11 cellular contexts compared by ENCODE assay signal in genomic region chr2:65351234-65351947, GRCh38.
A peak's percentile ranks its signal among the peaks of the same experiment; 100 is the strongest.
DNase-seq lines count a peak whose midpoint lies in the region; ATAC-seq and TF ChIP-seq lines count a peak whose summit lies in the region.
"Had no signal": no experiment of that assay in that cellular context is flagged by ENCODE, and none has a peak within 500 bp of the region (broad histone marks: within the 10 kb centered on the region; RNA-seq: fewer than 3 reads in every experiment).

No MANE protein-coding gene starts in this region.

- H3K4me3 ChIP-seq in IMR-90 (ENCODE audit: insufficient read depth, low read depth, low read length) (no peak overlapping the region), RWPE2 (ENCODE audit: severe bottlenecking) (no peak overlapping the region), left ventricle myocardium inferior (no peak overlapping the region), smooth muscle cell (peak overlapping the region; percentile 19), coronary artery (no peak overlapping the region)

- H3K27ac Mint-ChIP-seq in activated naive CD8-positive, alpha-beta T cell treated with anti-CD3 and anti-CD28 coated beads, Interleukin-2, amount 50 U/mL, for 24 hours: no peak overlapping the region
- H3K27ac Mint-ChIP-seq: activated T-cell treated with anti-CD3 and anti-CD28 coated beads, Interleukin-2, amount 50 U/mL, for 72 hours had no signal

- no peak overlapping the region for H2AK9ac ChIP-seq in IMR-90 (replicated peaks; ENCODE audit: low read depth, low read length, poor library complexity)

- H3K9me3 ChIP-seq in IMR-90 (ENCODE audit: control insufficient read depth, insufficient read depth, low read length) (no peaks in the 10 kb centered on the region), RWPE2 (ENCODE audit: severe bottlenecking) (no peaks in the 10 kb centered on the region), left ventricle myocardium inferior (replicated peaks) (no peaks in the 10 kb centered on the region), smooth muscle cell (replicated peaks; ENCODE audit: low read depth) (no peaks in the 10 kb centered on the region)

- H3K18ac ChIP-seq in IMR-90 (ENCODE audit: low read depth, low read length): no peak overlapping the region

- H3K36me3 Mint-ChIP-seq in activated naive CD8-positive, alpha-beta T cell treated with anti-CD3 and anti-CD28 coated beads, Interleukin-2, amount 50 U/mL, for 24 hours (ENCODE audit: low read depth): no peaks in the 10 kb centered on the region

- H3K27ac ChIP-seq in IMR-90 (ENCODE audit: insufficient read depth, low read length) (no peak overlapping the region), RWPE2 (ENCODE audit: poor library complexity, severe bottlenecking) (peak overlapping the region; percentile 42), left ventricle myocardium inferior (replicated peaks) (peak overlapping the region; percentile 42), smooth muscle cell (ENCODE audit: low read depth) (peak overlapping the region; percentile 68), coronary artery (no peak overlapping the region)
- H3K27ac ChIP-seq: parathyroid adenoma had no signal

- no peak overlapping the region for H2AFZ ChIP-seq in IMR-90 (replicated peaks; ENCODE audit: low read length, poor library complexity)
- no peak overlapping the region for H2AFZ ChIP-seq in smooth muscle cell (ENCODE audit: low read depth)
- H2AFZ ChIP-seq: parathyroid adenoma had no signal

- no peak overlapping the region for H4K8ac ChIP-seq in IMR-90 (ENCODE audit: low read depth in 2 of 2, low read length in 2 of 2)

- DNase-seq in IMR-90: peak; percentile 54
- DNase-seq in RWPE2 (ENCODE audit: low spot score): no peak
- no peak for DNase-seq in left ventricle myocardium inferior
- no peak for DNase-seq in smooth muscle cell (lab: John Stamatoyannopoulos, UW; ENCODE audit: unreplicated experiment)
- no peak for DNase-seq in activated naive CD8-positive, alpha-beta T cell treated with anti-CD3 and anti-CD28 coated beads, Interleukin-2, amount 50 U/mL, for 24 hours
- DNase-seq in NCI-H1105 (lab: John Stamatoyannopoulos, UW): no peak
- no peak for DNase-seq in coronary artery (ENCODE audit: low spot score)
- DNase-seq: activated T-cell treated with anti-CD3 and anti-CD28 coated beads, Interleukin-2, amount 50 U/mL, for 72 hours; NCI-H2171 treated with DMSO at 0.1 percent for 48 hours had no signal

- peaks cover 46 to 85% of the 10 kb centered on the region in 2 experiments for H3K79me1 ChIP-seq in IMR-90 (ENCODE audit: low read depth in 1 of 2, low read length in 2 of 2)

- peaks cover 7% of the 10 kb centered on the region for H3K4me1 Mint-ChIP-seq in activated naive CD8-positive, alpha-beta T cell treated with anti-CD3 and anti-CD28 coated beads, Interleukin-2, amount 50 U/mL, for 24 hours

- H3K56ac ChIP-seq in IMR-90 (ENCODE audit: extremely low read depth, insufficient read depth, low read length): no peak overlapping the region

- peaks cover 30% of the 10 kb centered on the region for H3F3A ChIP-seq in smooth muscle cell (ENCODE audit: low read depth)

- WGBS in IMR-90 (ENCODE audit: extremely low coverage in 2 of 2, insufficient read length in 1 of 2), 2 experiments: 40% methylated on average over 1 of the region's 10 CpGs; no CpG with 5 or more reads in 1 of the 2 experiments
- WGBS in smooth muscle cell (ENCODE audit: low lambda C conversion rate): 23% methylated on average over 10 of the region's 10 CpGs

- BruUV-seq in IMR-90 (replicated peaks; lab: Mats Ljungman, UMichigan): no TSS peak

- peaks cover 63% of the 10 kb centered on the region for H4K20me1 ChIP-seq in IMR-90 (ENCODE audit: insufficient read depth, low read length)
- H4K20me1 ChIP-seq in smooth muscle cell (ENCODE audit: low read depth): peaks cover 95% of the 10 kb centered on the region

- peaks cover 72% of the 10 kb centered on the region for H3K79me2 ChIP-seq in smooth muscle cell (ENCODE audit: low read depth)

- no peaks in the 10 kb centered on the region for H3K9me3 Mint-ChIP-seq in activated naive CD8-positive, alpha-beta T cell treated with anti-CD3 and anti-CD28 coated beads, Interleukin-2, amount 50 U/mL, for 24 hours

- H2BK120ac ChIP-seq in IMR-90 (ENCODE audit: low read depth, low read length): no peak overlapping the region

- H4K5ac ChIP-seq in IMR-90 (ENCODE audit: low read depth, low read length): no peak overlapping the region

- TF ChIP-seq RAD21 in IMR-90 (IDR thresholded peaks at IDR 0.05; ENCODE audit: low read length): no peak

- H3K4me1 ChIP-seq in IMR-90 (ENCODE audit: control insufficient read depth, insufficient read depth, low read length) (peaks cover 18% of the 10 kb centered on the region), RWPE2 (ENCODE audit: insufficient read depth, poor library complexity, severe bottlenecking) (peaks cover 56% of the 10 kb centered on the region), left ventricle myocardium inferior (peaks cover 67% of the 10 kb centered on the region), smooth muscle cell (ENCODE audit: low read depth) (peaks cover 56% of the 10 kb centered on the region)

- ATAC-seq in IMR-90 (ENCODE audit: low read depth) (peak; percentile 32), RWPE2 (ENCODE audit: low read depth) (no peak), HG03354 (IDR thresholded peaks at IDR 0.05; ENCODE audit: poor library complexity, severe bottlenecking, unreplicated experiment) (no peak)
- no peak for ATAC-seq in activated naive CD8-positive, alpha-beta T cell treated with anti-CD3 and anti-CD28 coated beads, Interleukin-2, amount 50 U/mL, for 24 hours

- peaks cover 37% of the 10 kb centered on the region for H3K9me1 ChIP-seq in IMR-90 (ENCODE audit: insufficient read depth, low read length)

- peaks cover 10% of the 10 kb centered on the region for H3K27me3 Mint-ChIP-seq in activated naive CD8-positive, alpha-beta T cell treated with anti-CD3 and anti-CD28 coated beads, Interleukin-2, amount 50 U/mL, for 24 hours

- no peak for TF ChIP-seq POLR2A in IMR-90 (IDR thresholded peaks at IDR 0.05; ENCODE audit: low read depth, low read length)

- H3K4me2 ChIP-seq in IMR-90 (ENCODE audit: low read depth, low read length) (no peak overlapping the region), smooth muscle cell (peak overlapping the region; percentile 81)

- no peak overlapping the region for H4K91ac ChIP-seq in IMR-90 (ENCODE audit: insufficient read depth, low read depth, low read length)

- H2BK15ac ChIP-seq in IMR-90 (ENCODE audit: low read depth, low read length): no peak overlapping the region

- H3K36me3 ChIP-seq in IMR-90 (ENCODE audit: control insufficient read depth, insufficient read depth, low read length): no peaks in the 10 kb centered on the region
- H3K36me3 ChIP-seq in RWPE2 (ENCODE audit: low read depth): no peaks in the 10 kb centered on the region; the same call in 1 of the 2 replicates
- no peaks in the 10 kb centered on the region for H3K36me3 ChIP-seq in left ventricle myocardium inferior
- H3K36me3 ChIP-seq in smooth muscle cell (ENCODE audit: low read depth): no peaks in the 10 kb centered on the region

- POLR2A ChIA-PET in IMR-90 (lab: Charles Lee; ENCODE audit: unreplicated experiment): interaction anchor here (0.6 kb wide), 1 partner anchor 43 kb away, joined by 10 read pairs; no protein-coding TSS in a partner anchor

- no peak overlapping the region for H3K4me3 Mint-ChIP-seq in activated naive CD8-positive, alpha-beta T cell treated with anti-CD3 and anti-CD28 coated beads, Interleukin-2, amount 50 U/mL, for 24 hours
- H3K4me3 Mint-ChIP-seq: activated T-cell treated with anti-CD3 and anti-CD28 coated beads, Interleukin-2, amount 50 U/mL, for 72 hours had no signal

- H3K27me3 ChIP-seq in IMR-90 (ENCODE audit: control insufficient read depth, insufficient read depth, low read length): no peaks in the 10 kb centered on the region
- H3K27me3 ChIP-seq in RWPE2 (ENCODE audit: insufficient read depth, poor library complexity, severe bottlenecking): no peaks in the 10 kb centered on the region
- H3K27me3 ChIP-seq in left ventricle myocardium inferior (ENCODE audit: low read depth): no peaks in the 10 kb centered on the region
- no peaks in the 10 kb centered on the region for H3K27me3 ChIP-seq in smooth muscle cell (ENCODE audit: low read depth)

- H3K23ac ChIP-seq in IMR-90 (ENCODE audit: low read depth, low read length): no peak overlapping the region

- H3K9ac ChIP-seq in IMR-90 (ENCODE audit: low read depth, low read length) (no peak overlapping the region), smooth muscle cell (ENCODE audit: low read depth) (no peak overlapping the region)
- H3K9ac ChIP-seq: parathyroid adenoma had no signal

- H2BK5ac ChIP-seq in IMR-90 (ENCODE audit: low read depth, low read length, poor library complexity, severe bottlenecking): no peak overlapping the region

- 0 out of 2 replicates have a peak overlapping the region, but pooled peaks have one; percentile 24 for H3K14ac ChIP-seq in IMR-90 (replicated peaks; ENCODE audit: low read depth, low read length)

- CTCF ChIA-PET in IMR-90 (lab: Yijun Ruan, JAX): interaction anchor here (1.2 to 1.9 kb wide), 3 partner anchors 10 to 76 kb away, joined by 3 to 4 read pairs (median 4); no protein-coding TSS in a partner anchor

- intact Hi-C loops in IMR-90 (cut with micrococcal nuclease): no loop called here
- intact Hi-C loops in left ventricle myocardium inferior (cut with micrococcal nuclease): no loop called here

- dilution Hi-C loops in IMR-90 (cut with HindIII; ENCODE audit: low sequenced_read_pairs, unreplicated experiment): no loop called here

- TF ChIP-seq CTCF in IMR-90 (conservative IDR thresholded peaks at IDR 0.05; ENCODE audit: low read depth, low read length) (no peak), RWPE2 (IDR thresholded peaks at IDR 0.05; ENCODE audit: poor library complexity, severe bottlenecking) (no peak), left ventricle myocardium inferior (IDR thresholded peaks at IDR 0.05; ENCODE audit: borderline replicate concordance) (no peak), smooth muscle cell (IDR thresholded peaks at IDR 0.05; ENCODE audit: borderline replicate concordance, insufficient read depth, poor library complexity, severe bottlenecking) (no peak), coronary artery (IDR thresholded peaks at IDR 0.05) (no peak)

- H3K4ac ChIP-seq in IMR-90 (ENCODE audit: low read depth, low read length): peak overlapping the region; percentile 22; the same call in 1 of the 2 replicates

- in situ Hi-C loops in IMR-90 (cut with MboI; ENCODE audit: low sequenced_read_pairs): no loop called here

- H2BK20ac ChIP-seq in IMR-90 (ENCODE audit: low read depth, low read length): no peak overlapping the region

- no peak overlapping the region for H2AK5ac ChIP-seq in IMR-90 (ENCODE audit: low read depth, low read length)

TF ChIP-seq in IMR-90, 13 proteins besides CTCF, POLR2A, EP300 and RAD21:
- no peak for TF ChIP-seq MAZ (IDR thresholded peaks at IDR 0.05; ENCODE audit: borderline replicate concordance, low read depth, low read length)
- no peak for TF ChIP-seq SMC3 (IDR thresholded peaks at IDR 0.05; ENCODE audit: low read depth, low read length)
- TF ChIP-seq CHD1 (IDR thresholded peaks at IDR 0.05; ENCODE audit: low read depth, low read length): no peak

Comparison
In these comparisons a context has a peak if more than half of its experiments do, and no peak if none do; other contexts are left out.
1. H3K27ac ChIP-seq: peak in RWPE2 (single experiment), left ventricle myocardium inferior (single experiment) and smooth muscle cell (single experiment); none in IMR-90 (single experiment) and coronary artery (0 of 2).